1 cellular context compared by ENCODE assay signal in genomic region chr6:157013649-157014365, GRCh38.
TF ChIP-seq lines count a peak whose summit lies in the region.

No MANE protein-coding gene starts in this region.

TF ChIP-seq in neural cell, 6 proteins besides CTCF, POLR2A, EP300 and RAD21 (continued from another document):
- TF ChIP-seq REST (IDR thresholded peaks at IDR 0.05; ENCODE audit: borderline replicate concordance) = no peak
